ENCODE assay signal across 28 cellular contexts in genomic region chr1:247387500-247387899, GRCh38. TPM values are rescaled to one million over a fixed set of nuclear protein-coding genes. Genes with fewer than 3 reads are reported as not detected.
DNase-seq lines count a peak whose midpoint lies in the region; FAIRE-seq and TF ChIP-seq lines count a peak whose summit lies in the region.
"Had no signal": no experiment of that assay in that cellular context is flagged by ENCODE, and none has a peak within 500 bp of the region (broad histone marks: within the 10 kb centered on the region; RNA-seq: fewer than 3 reads in every experiment).

No MANE protein-coding gene starts in this region.

- H3K27me3 ChIP-seq in astrocyte (ENCODE audit: insufficient read depth, low read length) (no peaks in the 10 kb centered on the region), neural progenitor cell (peaks cover 11% of the 10 kb centered on the region)
- H3K27me3 ChIP-seq: breast epithelium, hepatocyte, testis had no signal

- H3K4me1 ChIP-seq in astrocyte (ENCODE audit: insufficient read depth, low read length) (no peaks in the 10 kb centered on the region), neural progenitor cell (peaks cover 10% of the 10 kb centered on the region)
- H3K4me1 ChIP-seq: breast epithelium, testis had no signal

- H3K27ac ChIP-seq in astrocyte (ENCODE audit: low read depth, low read length) (no peak overlapping the region), neural progenitor cell (no peak overlapping the region)
- H3K27ac ChIP-seq: breast epithelium, hepatocyte, skin epidermis, testis, VCaP had no signal

- DNase-seq in CD1c-positive myeloid dendritic cell (ENCODE audit: extremely low spot score) (peak; percentile 66), MV-4-11 (lab: John Stamatoyannopoulos, UW) (peak; percentile 68), astrocyte (ENCODE audit: low read depth) (no peak), neural progenitor cell (ENCODE audit: low spot score) (no peak), OCI-M1 (lab: John Stamatoyannopoulos, UW) (no peak), DMS53 (lab: John Stamatoyannopoulos, UW) (no peak), pons (ENCODE audit: low spot score) (no peak)
- DNase-seq: ACHN; activated CD4-positive, alpha-beta T cell treated with anti-CD3 and anti-CD28 coated beads for 48 hours; activated naive CD4-positive, alpha-beta T cell treated with anti-CD3 and anti-CD28 coated beads, Interleukin-2, amount 50 U/mL, for 16 hours; effector CD4-positive, alpha-beta T cell; GF-D8; immature natural killer cell; left cardiac atrium; NCI-H1105; NCI-H187; NCI-H446 treated with DMSO at 0.1 percent for 48 hours; NCI-H774; testis had no signal

- H2AFZ ChIP-seq in astrocyte (ENCODE audit: low read depth, low read length) (no peak overlapping the region), neural progenitor cell (replicated peaks) (peak overlapping the region; percentile 82)
- H2AFZ ChIP-seq: hepatocyte had no signal

- no peak overlapping the region for H3K4me2 ChIP-seq in astrocyte (ENCODE audit: low read length)
- peak overlapping the region; percentile 32 for H3K4me2 ChIP-seq in neural progenitor cell
- H3K4me2 ChIP-seq: hepatocyte had no signal

- H3K9me3 Mint-ChIP-seq in astrocyte (ENCODE audit: unreplicated experiment) (peaks cover 2% of the 10 kb centered on the region), neural progenitor cell (peaks cover 2% of the 10 kb centered on the region)
- H3K9me3 Mint-ChIP-seq: immature natural killer cell; natural killer cell treated with Interleukin-12 subunit alpha and Interleukin-12 subunit beta and Interleukin-15 and Interleukin-18, amount 100 ng/mL, for 72 hours had no signal

- no peaks in the 10 kb centered on the region for H3K36me3 ChIP-seq in astrocyte (ENCODE audit: insufficient read depth, low read length)
- no peaks in the 10 kb centered on the region for H3K36me3 ChIP-seq in neural progenitor cell
- H3K36me3 ChIP-seq: breast epithelium had no signal

- H3K36me3 Mint-ChIP-seq in astrocyte (ENCODE audit: low read depth, unreplicated experiment) (peaks cover 3% of the 10 kb centered on the region), neural progenitor cell (no peaks in the 10 kb centered on the region)
- H3K36me3 Mint-ChIP-seq: immature natural killer cell; natural killer cell treated with Interleukin-12 subunit alpha and Interleukin-12 subunit beta and Interleukin-15 and Interleukin-18, amount 100 ng/mL, for 72 hours had no signal

- no peak for TF ChIP-seq CTCF in astrocyte (IDR thresholded peaks at IDR 0.05; ENCODE audit: insufficient read depth, low read depth, low read length)
- TF ChIP-seq CTCF in neural progenitor cell (IDR thresholded peaks at IDR 0.05): no peak

- H3K4me3 ChIP-seq in astrocyte (ENCODE audit: insufficient read depth, low read depth, low read length) (no peak overlapping the region), neural progenitor cell (no peak overlapping the region)
- H3K4me3 ChIP-seq: breast epithelium, hepatocyte, lung, skin epidermis, testis had no signal

- H3K4me1 Mint-ChIP-seq in astrocyte (ENCODE audit: low read depth, unreplicated experiment) (peaks cover 24% of the 10 kb centered on the region), neural progenitor cell (peaks cover 23% of the 10 kb centered on the region)

- peaks cover 5% of the 10 kb centered on the region for H3K9me3 ChIP-seq in astrocyte (ENCODE audit: insufficient read depth, low read depth, low read length)
- no peaks in the 10 kb centered on the region for H3K9me3 ChIP-seq in neural progenitor cell (ENCODE audit: low read depth)
- H3K9me3 ChIP-seq: testis had no signal

- H3K4me3 Mint-ChIP-seq in astrocyte (ENCODE audit: unreplicated experiment) (no peak overlapping the region), neural progenitor cell (no peak overlapping the region)
- H3K4me3 Mint-ChIP-seq: B cell; immature natural killer cell; natural killer cell treated with Interleukin-12 subunit alpha and Interleukin-12 subunit beta and Interleukin-15 and Interleukin-18, amount 100 ng/mL, for 72 hours; stimulated activated naive CD8-positive, alpha-beta T cell treated with anti-CD3 and anti-CD28 coated beads, Interleukin-15, Interleukin-2, amounts not matched to agents 100 ng/mL and 50 ng/mL, for 24 hours had no signal

- peaks cover 9% of the 10 kb centered on the region for H3F3A ChIP-seq in neural progenitor cell (ENCODE audit: low read depth)

- FAIRE-seq in astrocyte (lab: Jason Lieb, UNC): no peak

- H3K9ac ChIP-seq in astrocyte (ENCODE audit: low read length) (no peak overlapping the region), neural progenitor cell (no peak overlapping the region)

- no peaks in the 10 kb centered on the region for H3K27me3 Mint-ChIP-seq in astrocyte (ENCODE audit: low read depth, unreplicated experiment)
- peaks cover 8% of the 10 kb centered on the region for H3K27me3 Mint-ChIP-seq in neural progenitor cell (ENCODE audit: insufficient read depth, low read depth)
- H3K27me3 Mint-ChIP-seq: stimulated activated naive CD8-positive, alpha-beta T cell treated with anti-CD3 and anti-CD28 coated beads, Interleukin-15, Interleukin-2, amounts not matched to agents 100 ng/mL and 50 ng/mL, for 24 hours had no signal

- no peaks in the 10 kb centered on the region for H4K20me1 ChIP-seq in astrocyte (ENCODE audit: insufficient read depth, low read length)
- no peaks in the 10 kb centered on the region for H4K20me1 ChIP-seq in neural progenitor cell (ENCODE audit: low read depth)

- peak overlapping the region; percentile 92 for H3K27ac Mint-ChIP-seq in astrocyte (ENCODE audit: unreplicated experiment)
- H3K27ac Mint-ChIP-seq in neural progenitor cell: peak overlapping the region; percentile 1
- H3K27ac Mint-ChIP-seq: activated T-helper 2 cell treated with anti-CD3 and anti-CD28 coated beads, Interferon-gamma antibody, Interleukin-2, Interleukin-4, amounts not matched to agents 10 μg/mL and 5 μg/mL and 100 μg/mL, durations not matched to agents 14 hours and 24 hours and 36 hours; B cell; immature natural killer cell; natural killer cell treated with Interleukin-12 subunit alpha and Interleukin-12 subunit beta and Interleukin-15 and Interleukin-18, amount 100 ng/mL, for 72 hours; stimulated activated naive CD8-positive, alpha-beta T cell treated with anti-CD3 and anti-CD28 coated beads, Interleukin-15, Interleukin-2, amounts not matched to agents 100 ng/mL and 50 ng/mL, for 24 hours had no signal

- no peaks in the 10 kb centered on the region for H3K79me2 ChIP-seq in astrocyte (ENCODE audit: insufficient read depth, low read length)
- H3K79me2 ChIP-seq in neural progenitor cell (ENCODE audit: low read depth): no peaks in the 10 kb centered on the region
- H3K79me2 ChIP-seq: hepatocyte had no signal

RNA-seq across cellular contexts. Expression of gene NLRP3, which starts 28.5 kb away (rescaled TPM):
- total RNA-seq in astrocyte (0.09 and 0.12 TPM in 2 replicates), neural progenitor cell (ENCODE audit: low replicate concordance) (0.09 and 2.6 TPM in 2 replicates)

RNA-seq across cellular contexts. Expression of gene ZNF496, which starts 55.8 kb away (rescaled TPM):
- total RNA-seq in astrocyte: 30.3 and 30.5 TPM in 2 replicates
- 30.1 and 97.7 TPM in 2 replicates for total RNA-seq in neural progenitor cell (ENCODE audit: low replicate concordance)

Comparison
In these comparisons a context has a peak if more than half of its experiments do, and no peak if none do; other contexts are left out.
1. DNase-seq: peak in CD1c-positive myeloid dendritic cell (single experiment) and MV-4-11 (single experiment); none in astrocyte (single experiment), neural progenitor cell (single experiment), OCI-M1 (single experiment), DMS53 (single experiment) and pons (single experiment).